Comparison of ENCODE assay signal across 8 cellular contexts in genomic region chr3:120743081-120743365, GRCh38. TPM values are rescaled to one million over a fixed set of nuclear protein-coding genes. Genes with fewer than 3 reads are reported as not detected.
DNase-seq lines count a peak whose midpoint lies in the region; ATAC-seq, FAIRE-seq and TF ChIP-seq lines count a peak whose summit lies in the region.

No MANE protein-coding gene starts in this region.

- POLR2A ChIA-PET in AG04450 (lab: Yijun Ruan, JAX), result interaction anchor here (0.6 to 1.1 kb wide), 5 partner anchors 43 to 165 kb away, joined by 3 to 5 read pairs (median 3); partner anchors contain the start of genes NDUFB4 and STXBP5L
- POLR2A ChIA-PET in GM12878 (lab: Charles Lee), result interaction anchor here (2.3 to 3.0 kb wide), 2 partner anchors 10 to 147 kb away, joined by 13 to 23 read pairs; partner anchors contain the start of gene NDUFB4
- POLR2A ChIA-PET in HEK293T (lab: Yijun Ruan, JAX), result interaction anchor here (0.7 to 1.5 kb wide), 3 partner anchors 84 to 147 kb away, joined by 3 to 5 read pairs (median 5); partner anchors contain the start of gene NDUFB4

- in situ Hi-C loops in GM12878 (cut with MboI), result no loop called here

- no peak for TF ChIP-seq POLR2A in GM12878 (IDR thresholded peaks at IDR 0.05; ENCODE audit: low read depth, low read length)

- no peaks in the 10 kb centered on the region for H3K27me3 ChIP-seq in AG04450 (ENCODE audit: control insufficient read depth, insufficient read depth, low read length)
- no peaks in the 10 kb centered on the region for H3K27me3 ChIP-seq in GM12878 (replicated peaks in 1 of 2; ENCODE audit: control insufficient read depth in 2 of 2, insufficient read depth in 2 of 2, low read length in 1 of 2)

- intact Hi-C loops in GM12878 (cut with micrococcal nuclease; ENCODE audit: unreplicated experiment), result loop anchor here (2.0 kb wide), 3 partner anchors 20 to 146 kb away; partner anchors contain the start of gene NDUFB4

- no peak for TF ChIP-seq RAD21 in GM12878 (IDR thresholded peaks at IDR 0.05; ENCODE audit: insufficient read depth, low read depth, low read length)

- peak overlapping the region; percentile 82 for H3K4me2 ChIP-seq in GM12878 (ENCODE audit: control insufficient read depth, insufficient read depth)

- CTCF ChIA-PET in AG04450 (lab: Charles Lee) (interaction anchor here (0.6 to 1.5 kb wide), 2 partner anchors 56 to 182 kb away, joined by 4 to 6 read pairs; no protein-coding TSS in a partner anchor), GM12878 (lab: Yijun Ruan, JAX) (interaction anchor here (1.2 to 3.2 kb wide), 2 partner anchors 22 to 52 kb away, joined by 9 to 15 read pairs; no protein-coding TSS in a partner anchor), HEK293T (lab: Yijun Ruan, JAX) (no interaction called here)

- H2AFZ ChIP-seq in GM12878 (ENCODE audit: control insufficient read depth, low read depth, low read length), result peak overlapping the region; percentile 88

- TSS peak; percentile 88 for BruUV-seq in GM12878 (replicated peaks; lab: Mats Ljungman, UMichigan)

- H3K9me3 ChIP-seq in AG04450 (ENCODE audit: control insufficient read depth, insufficient read depth, low read length) (peaks cover 4% of the 10 kb centered on the region), GM12878 (replicated peaks; ENCODE audit: control insufficient read depth, insufficient read depth, low read length) (no peaks in the 10 kb centered on the region; the same call in 2 of the 3 replicates)

- no peak for FAIRE-seq in GM12878 (lab: Jason Lieb, UNC)

- peak overlapping the region; percentile 86 for H3K27ac ChIP-seq in AG04450 (ENCODE audit: low read depth, low read length)
- H3K27ac ChIP-seq in GM12878 (ENCODE audit: control insufficient read depth, insufficient read depth), result peak overlapping the region; percentile 100

- DNase-seq in AG04450 (ENCODE audit: low read depth, low spot score) (no peak), GM12878 (ENCODE audit: low read depth, low spot score) (no peak), lung microvascular endothelial cell (ENCODE audit: low read depth in 2 of 2) (peak; percentile 43 to 45), HEK293T (ENCODE audit: extremely low spot score) (no peak)
- no peak for DNase-seq in stimulated activated naive CD4-positive, alpha-beta T cell treated with Interleukin-2 at 50 U/mL for 16 hours (lab: John Stamatoyannopoulos, UW)

- H3K4me1 ChIP-seq in GM12878 (ENCODE audit: control insufficient read depth, insufficient read depth, low read length), result no peaks in the 10 kb centered on the region

- H3K4me3 ChIP-seq in AG04450 (ENCODE audit: low read depth, low read length) (peak overlapping the region; percentile 98), GM12878 (peak overlapping the region; percentile 100)

- H3K79me2 ChIP-seq in GM12878 (ENCODE audit: control insufficient read depth, insufficient read depth, low read length), result peaks cover 50% of the 10 kb centered on the region

- SMC1A ChIA-PET in GM12878 (lab: Charles Lee; ENCODE audit: uncharacterized antibody, unreplicated experiment), result interaction anchor here (0.9 to 2.9 kb wide), 6 partner anchors 11 to 176 kb away, joined by 3 to 14 read pairs (median 6); partner anchors contain the start of gene NDUFB4

- no peaks in the 10 kb centered on the region for H3K36me3 ChIP-seq in GM12878 (ENCODE audit: control insufficient read depth in 2 of 2, insufficient read depth in 2 of 2, low read length in 1 of 2)

- WGBS in GM12878 (ENCODE audit: insufficient coverage, insufficient replicate concordance, low lambda C conversion rate, missing lambda C conversion rate), result 0% methylated on average over 12 of the region's 12 CpGs

- RAD21 ChIA-PET in GM12878 (lab: Charles Lee; ENCODE audit: unreplicated experiment), result interaction anchor here (1.6 to 3.4 kb wide), 4 partner anchors 22 to 175 kb away, joined by 4 to 30 read pairs (median 6); partner anchors contain the start of gene NDUFB4

- peak overlapping the region; percentile 92 for H3K9ac ChIP-seq in GM12878 (ENCODE audit: control insufficient read depth, insufficient read depth, low read length)

- no peak for TF ChIP-seq EP300 in GM12878 (IDR thresholded peaks at IDR 0.05; ENCODE audit: borderline replicate concordance in 1 of 2, control insufficient read depth in 1 of 2, low read depth in 2 of 2, low read length in 2 of 2)

- TF ChIP-seq CTCF in AG04450 (IDR thresholded peaks at IDR 0.05; ENCODE audit: low read depth, low read length) (no peak), GM12878 (IDR thresholded peaks at IDR 0.05 in 2 of 3, conservative IDR thresholded peaks at IDR 0.05 in 1 of 3; ENCODE audit: control insufficient read depth in 2 of 3, extremely low read depth in 1 of 3, insufficient read depth in 1 of 3, low read depth in 3 of 3, low read length in 3 of 3) (no peak)

- peak; percentile 0 for ATAC-seq in HG03103 (IDR thresholded peaks at IDR 0.05; ENCODE audit: low read depth, unreplicated experiment)
- ATAC-seq in GM12878, result no peak
- ATAC-seq in HG03342 (IDR thresholded peaks at IDR 0.05; ENCODE audit: unreplicated experiment), result no peak
- no peak for ATAC-seq in GM19395 (IDR thresholded peaks at IDR 0.05; ENCODE audit: unreplicated experiment)

- H4K20me1 ChIP-seq in GM12878 (ENCODE audit: control insufficient read depth, insufficient read depth), result no peaks in the 10 kb centered on the region

TF ChIP-seq in HEK293T, 16 proteins besides CTCF, POLR2A, EP300 and RAD21 (continues in another document):
- no peak for TF ChIP-seq ARNT (IDR thresholded peaks at IDR 0.05)
- TF ChIP-seq FOXK2 (IDR thresholded peaks at IDR 0.05), result no peak
- no peak for TF ChIP-seq HDGF (IDR thresholded peaks at IDR 0.05; ENCODE audit: borderline replicate concordance)
- TF ChIP-seq SUZ12 (IDR thresholded peaks at IDR 0.05), result no peak
- TF ChIP-seq CTBP1 (IDR thresholded peaks at IDR 0.05; ENCODE audit: borderline replicate concordance), result no peak
- TF ChIP-seq, protein P1, sequence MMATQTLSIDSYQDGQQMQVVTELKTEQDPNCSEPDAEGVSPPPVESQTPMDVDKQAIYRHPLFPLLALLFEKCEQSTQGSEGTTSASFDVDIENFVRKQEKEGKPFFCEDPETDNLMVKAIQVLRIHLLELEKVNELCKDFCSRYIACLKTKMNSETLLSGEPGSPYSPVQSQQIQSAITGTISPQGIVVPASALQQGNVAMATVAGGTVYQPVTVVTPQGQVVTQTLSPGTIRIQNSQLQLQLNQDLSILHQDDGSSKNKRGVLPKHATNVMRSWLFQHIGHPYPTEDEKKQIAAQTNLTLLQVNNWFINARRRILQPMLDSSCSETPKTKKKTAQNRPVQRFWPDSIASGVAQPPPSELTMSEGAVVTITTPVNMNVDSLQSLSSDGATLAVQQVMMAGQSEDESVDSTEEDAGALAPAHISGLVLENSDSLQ (IDR thresholded peaks at IDR 0.05), result no peak
- TF ChIP-seq FOXM1 (IDR thresholded peaks at IDR 0.05; ENCODE audit: borderline replicate concordance), result no peak
- TF ChIP-seq L3MBTL2 (conservative IDR thresholded peaks at IDR 0.05), result no peak
- no peak for TF ChIP-seq SP1 (IDR thresholded peaks at IDR 0.05)
- TF ChIP-seq NFRKB (IDR thresholded peaks at IDR 0.05), result no peak
- no peak for TF ChIP-seq ZNF384 (IDR thresholded peaks at IDR 0.05)
- TF ChIP-seq FOXA1 (IDR thresholded peaks at IDR 0.05), result no peak
- no peak for TF ChIP-seq ELF4 (IDR thresholded peaks at IDR 0.05)
- TF ChIP-seq BHLHE40 (IDR thresholded peaks at IDR 0.05; ENCODE audit: borderline replicate concordance), result no peak
- no peak for TF ChIP-seq LEF1 (IDR thresholded peaks at IDR 0.05; ENCODE audit: borderline replicate concordance)

RNA-seq across cellular contexts. Expression of gene GTF2E1, which starts 0.5 kb away (rescaled TPM):
- polyA plus RNA-seq in AG04450 (2011; rRNA removed), result 12.8 and 15.5 TPM in 2 replicates
- polyA minus RNA-seq in AG04450 (2011; rRNA and poly(A)+ RNA removed), result 25.1 and 26.8 TPM in 2 replicates
- 28.0 and 28.5 TPM in 2 replicates for total RNA-seq in GM12878 (2013; cell fraction: nucleolus; rRNA removed)
- 14.9 and 17.5 TPM in 2 replicates for total RNA-seq in GM12878 (2014; rRNA removed)
- 17.9 and 18.5 TPM in 2 replicates for total RNA-seq in GM12878 (2014; rRNA removed; fragmentation: Illumina TruSeq; extraction: Trizol)
- 22.8 and 24.9 TPM in 2 replicates for total RNA-seq in GM12878 (2021)
- 16.5 TPM for polyA plus RNA-seq in GM12878 (2011; ENCODE audit: low read depth)
- 19.2 and 31.2 TPM in 2 replicates for polyA plus RNA-seq in GM12878 (2011; rRNA removed)
- polyA plus RNA-seq in GM12878 (2011; cell fraction: cytosol; rRNA removed), result 12.5 and 12.8 TPM in 2 replicates
- polyA plus RNA-seq in GM12878 (2011; cell fraction: nucleus; rRNA removed), result 7.3 and 7.7 TPM in 2 replicates
- 6.8 and 11.6 TPM in 2 replicates for polyA plus RNA-seq in GM12878 (2012)
- 21.9 and 28.9 TPM in 2 replicates for polyA plus RNA-seq in GM12878 (2014; fragmentation: Illumina TruSeq; extraction: Trizol)
- polyA plus RNA-seq in GM12878 (2014; fragmentation: Nextera tagmentation; extraction: Ambion mirVana), result 10 to 100 TPM in 1 of 2 experiments, 1 to 10 TPM in 1; 9.2 to 17.6 TPM
- polyA plus RNA-seq in GM12878 (2014; rRNA removed), result 14.1 and 14.5 TPM in 2 replicates
- polyA plus RNA-seq in GM12878 (2016; fragmentation: Nextera tagmentation; extraction: Ambion mirVana), result 10 to 100 TPM; 13.0 to 13.9 TPM
- polyA minus RNA-seq in GM12878 (2011; rRNA and poly(A)+ RNA removed), result 16.6 and 32.4 TPM in 2 replicates
- polyA minus RNA-seq in GM12878 (2011; cell fraction: cytosol; rRNA and poly(A)+ RNA removed), result 6.2 and 7.6 TPM in 2 replicates
- 6.9 and 14.5 TPM in 2 replicates for polyA minus RNA-seq in GM12878 (2011; cell fraction: nucleus; rRNA and poly(A)+ RNA removed)
- 22.0 and 29.8 TPM in 2 replicates for total RNA-seq in lung microvascular endothelial cell

RNA-seq across cellular contexts. Expression of gene RABL3, which starts 0.7 kb away (rescaled TPM):
- polyA plus RNA-seq in AG04450 (2011; rRNA removed), result 7.9 and 9.3 TPM in 2 replicates
- polyA minus RNA-seq in AG04450 (2011; rRNA and poly(A)+ RNA removed), result 3.8 and 6.1 TPM in 2 replicates
- total RNA-seq in GM12878 (2013; cell fraction: nucleolus; rRNA removed), result 15.9 and 16.3 TPM in 2 replicates
- total RNA-seq in GM12878 (2014; rRNA removed), result 10.5 and 11.1 TPM in 2 replicates
- 21.7 and 21.8 TPM in 2 replicates for total RNA-seq in GM12878 (2014; rRNA removed; fragmentation: Illumina TruSeq; extraction: Trizol)
- 22.2 and 23.3 TPM in 2 replicates for total RNA-seq in GM12878 (2021)
- polyA plus RNA-seq in GM12878 (2011; ENCODE audit: low read depth), result 14.2 TPM
- polyA plus RNA-seq in GM12878 (2011; rRNA removed), result 12.8 and 19.4 TPM in 2 replicates
- polyA plus RNA-seq in GM12878 (2011; cell fraction: cytosol; rRNA removed), result 4.6 and 5.3 TPM in 2 replicates
- polyA plus RNA-seq in GM12878 (2011; cell fraction: nucleus; rRNA removed), result 2.8 and 3.6 TPM in 2 replicates
- 16.3 and 16.4 TPM in 2 replicates for polyA plus RNA-seq in GM12878 (2012)
- 37.7 and 50.0 TPM in 2 replicates for polyA plus RNA-seq in GM12878 (2014; fragmentation: Illumina TruSeq; extraction: Trizol)
- polyA plus RNA-seq in GM12878 (2014; fragmentation: Nextera tagmentation; extraction: Ambion mirVana), result 10 to 100 TPM; 28.1 to 30.3 TPM
- polyA plus RNA-seq in GM12878 (2014; rRNA removed), result 13.6 and 14.4 TPM in 2 replicates
- polyA plus RNA-seq in GM12878 (2016; fragmentation: Nextera tagmentation; extraction: Ambion mirVana), result 10 to 100 TPM; 36.5 to 38.0 TPM
- polyA minus RNA-seq in GM12878 (2011; rRNA and poly(A)+ RNA removed), result 6.7 and 7.9 TPM in 2 replicates
- 1.9 and 2.6 TPM in 2 replicates for polyA minus RNA-seq in GM12878 (2011; cell fraction: cytosol; rRNA and poly(A)+ RNA removed)
- 2.2 and 5.0 TPM in 2 replicates for polyA minus RNA-seq in GM12878 (2011; cell fraction: nucleus; rRNA and poly(A)+ RNA removed)
- 6.7 and 6.8 TPM in 2 replicates for total RNA-seq in lung microvascular endothelial cell

Comparison
In these comparisons a context has a peak if more than half of its experiments do, and no peak if none do; other contexts are left out.
1. DNase-seq: peak in lung microvascular endothelial cell (2 of 2); none in AG04450 (single experiment), GM12878 (single experiment), HEK293T (single experiment) and stimulated activated naive CD4-positive, alpha-beta T cell treated with Interleukin-2 at 50 U/mL for 16 hours (single experiment).